Comparison of ENCODE assay signal across 11 cellular contexts in the genomic region with DNA sequence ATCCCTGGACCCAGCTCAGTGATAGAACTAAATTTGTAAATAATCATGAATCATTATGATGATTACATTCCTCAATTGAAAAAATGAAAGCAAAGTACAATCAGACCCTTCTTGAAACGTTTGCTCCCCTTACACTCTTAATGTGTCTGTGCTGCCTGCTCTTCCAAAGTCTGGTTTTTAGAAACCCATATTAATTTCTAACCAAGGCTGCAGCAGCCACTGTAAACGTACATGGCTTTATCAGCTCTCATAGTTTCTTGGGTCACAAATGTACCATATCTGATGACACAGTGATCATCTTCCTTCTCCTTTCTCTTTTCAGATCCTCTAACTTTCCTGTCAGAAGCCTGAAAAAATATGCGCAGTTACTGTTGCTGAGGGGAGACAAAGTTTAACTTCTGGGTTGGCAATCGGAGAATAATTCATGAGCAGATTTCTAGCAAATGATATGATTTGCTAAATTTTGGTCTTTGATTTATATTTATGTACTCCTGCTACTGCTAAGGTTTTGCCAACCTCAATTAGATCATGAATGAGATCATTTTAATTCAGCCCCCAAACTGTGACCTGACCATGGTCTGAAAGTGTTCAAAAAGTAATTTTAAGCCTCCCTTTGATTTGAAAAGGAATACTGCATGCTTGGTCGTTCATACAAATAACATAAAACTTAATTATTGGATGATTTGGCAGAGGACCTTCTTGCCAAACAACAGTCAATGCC. TPM values are rescaled to one million over a fixed set of nuclear protein-coding genes. Genes with fewer than 3 reads are reported as not detected.
DNase-seq lines count a peak whose midpoint lies in the region; ATAC-seq and TF ChIP-seq lines count a peak whose summit lies in the region.
"Had no signal": no experiment of that assay in that cellular context is flagged by ENCODE, and none has a peak within 500 bp of the region (broad histone marks: within the 10 kb centered on the region; RNA-seq: fewer than 3 reads in every experiment).

No MANE protein-coding gene starts in this region.

- ATAC-seq in heart right ventricle: peak in 1 of 8 donors; percentile 2
- ATAC-seq in naive B cell (ENCODE audit: low read depth in 2 of 2): no peak
- no peak for ATAC-seq in esophagus mucosa

- H3K36me3 Mint-ChIP-seq in naive B cell: peaks cover 10 to 12% of the 10 kb centered on the region in 2 donors

- H3K9me3 ChIP-seq in heart right ventricle (no peaks in the 10 kb centered on the region), uterus (no peaks in the 10 kb centered on the region)

- DNase-seq in heart right ventricle (no peak), cardiac septum (ENCODE audit: low spot score) (no peak), coronary artery (ENCODE audit: low spot score) (no peak), naive B cell (no peak), uterus (no peak)
- no peak for DNase-seq in effector CD8-positive, alpha-beta T cell (lab: John Stamatoyannopoulos, UW)
- DNase-seq in activated CD8-positive, alpha-beta memory T cell treated with anti-CD3 and anti-CD28 coated beads for 24 hours: no peak
- DNase-seq: activated CD4-positive, alpha-beta T cell treated with anti-CD3 and anti-CD28 coated beads, Interleukin-2, amount 50 U/mL, for 1 hour; NCI-H524 had no signal

- peaks cover 4 to 100% (median 90%) of the 10 kb centered on the region in 9 donors for H3K4me1 ChIP-seq in heart right ventricle
- peaks cover 0 to 7% of the 10 kb centered on the region in 2 donors for H3K4me1 ChIP-seq in uterus

- H3K9me3 Mint-ChIP-seq in naive B cell: no peaks in the 10 kb centered on the region

- no peaks in the 10 kb centered on the region for H3K27me3 Mint-ChIP-seq in naive B cell

- H3K4me3 ChIP-seq in heart right ventricle (peak overlapping the region in 8 of 10 donors; percentile 5 to 85 (median 74)), coronary artery (peak overlapping the region; percentile 78), uterus (no peak overlapping the region)

- intact Hi-C loops in heart right ventricle (cut with DNase I): loop anchor here in 3 of 10 donors (5.0 to 10.0 kb wide), 2 partner anchors 50 to 53 kb away; no protein-coding TSS in a partner anchor
- intact Hi-C loops in cardiac septum (cut with DNase I): loop anchor here (2.0 kb wide), 1 partner anchor 55 kb away; no protein-coding TSS in a partner anchor
- intact Hi-C loops in uterus (cut with DNase I; ENCODE audit: low total_unique reads): no loop called here

- H3K27ac Mint-ChIP-seq in naive B cell: peak overlapping the region in 5 of 6 donors; percentile 23 to 81 (median 70)

- TF ChIP-seq POLR2A in uterus (IDR thresholded peaks at IDR 0.05): no peak

- H3K36me3 ChIP-seq in heart right ventricle (peaks cover 0 to 44% (median 0%) of the 10 kb centered on the region in 9 donors), uterus (no peaks in the 10 kb centered on the region)

- peaks cover 66 to 89% (median 80%) of the 10 kb centered on the region in 3 donors for H3K4me1 Mint-ChIP-seq in naive B cell

- H3K27me3 ChIP-seq in heart right ventricle (no peaks in the 10 kb centered on the region), uterus (no peaks in the 10 kb centered on the region)

- TF ChIP-seq CTCF in heart right ventricle (IDR thresholded peaks at IDR 0.05) (no peak), coronary artery (IDR thresholded peaks at IDR 0.05) (no peak), uterus (IDR thresholded peaks at IDR 0.05) (no peak)

- peak overlapping the region in 7 of 8 donors; percentile 8 to 79 (median 58) for H3K4me3 Mint-ChIP-seq in naive B cell

- H3K27ac ChIP-seq in heart right ventricle: peak overlapping the region; percentile 96 to 100 (median 98)
- H3K27ac ChIP-seq in coronary artery: peak overlapping the region; percentile 86 to 93
- peak overlapping the region; percentile 95 to 97 for H3K27ac ChIP-seq in uterus

- WGBS in heart right ventricle, 2 donors: 29 to 34% methylated on average over 5 of the region's 5 CpGs

RNA-seq across cellular contexts. Expression of a gene that starts 12.3 kb away (rescaled TPM):
- 10 to 100 TPM; 68.7 to 99.5 (median 88.2) TPM for total RNA-seq in heart right ventricle
- polyA plus RNA-seq in heart right ventricle: 10 to 100 TPM; 17.2 to 26.0 TPM
- total RNA-seq in cardiac septum: 122 TPM
- 10 to 100 TPM; 62.2 to 96.5 (median 73.1) TPM for polyA plus RNA-seq in naive B cell (ENCODE audit: low read depth in 6 of 6)
- 100 to 1,000 TPM in 3 of 4 donors, 10 to 100 TPM in 1; 35.9 to 177 (median 120) TPM for total RNA-seq in uterus
- total RNA-seq in esophagus mucosa: 6.5 TPM
- total RNA-seq: HT-29 had no signal

Comparison
In these comparisons a context has a peak if more than half of its experiments do, and no peak if none do; other contexts are left out.
1. H3K4me3 ChIP-seq: peak in heart right ventricle (8 of 10) and coronary artery (single experiment); none in uterus (0 of 2).
2. Peak in every context shown above with its lines, with median percentiles within 50 percentile points of each other: H3K27ac ChIP-seq.